ENCODE assay signal across 1 cellular context in genomic region chr10:103872137-103872933, GRCh38.
TF ChIP-seq lines count a peak whose summit lies in the region.

No MANE protein-coding gene starts in this region.

TF ChIP-seq in SK-N-SH treated with all-trans-retinoic acid at 6 μM for 48 hours, 23 proteins besides CTCF, POLR2A, EP300 and RAD21 (continued from another document):
- TF ChIP-seq PATZ1 (CRISPR knock-in tag; IDR thresholded peaks at IDR 0.05; ENCODE audit: borderline replicate concordance) = no peak
- no peak for TF ChIP-seq ARNTL (CRISPR knock-in tag; IDR thresholded peaks at IDR 0.05; ENCODE audit: borderline replicate concordance, low read depth)
- no peak for TF ChIP-seq ZFP30 (CRISPR knock-in tag; IDR thresholded peaks at IDR 0.05)
